In genomic region chr10:88293651-88294230, GRCh38 we compare ENCODE assay signal across 27 cellular contexts.
"Had no signal": no experiment of that assay in that cellular context is flagged by ENCODE, and none has a peak within 500 bp of the region (broad histone marks: within the 10 kb centered on the region; RNA-seq: fewer than 3 reads in every experiment).

No MANE protein-coding gene starts in this region.

- H3K36me3 ChIP-seq: esophagus squamous epithelium, prostate gland, right atrium auricular region, suprapubic skin, transverse colon, upper lobe of right lung, uterus had no signal

- DNase-seq: cortex of kidney; effector memory CD8-positive, alpha-beta T cell; erythroblast; esophagus squamous epithelium; kidney; natural killer cell; occipital lobe; stimulated activated CD4-positive, alpha-beta T cell treated with anti-CD3 and anti-CD28 coated beads, Interleukin-12 subunit alpha, Interleukin-12 subunit beta, amount 100 ng/mL, for 4 hours; stimulated activated CD4-positive, alpha-beta T cell treated with anti-CD3 and anti-CD28 coated beads, Interleukin-1b, Interleukin-23, amount 100 ng/mL, for 48 hours; stimulated activated CD4-positive, alpha-beta T cell treated with anti-CD3 and anti-CD28 coated beads, Interleukin-4, amount 100 ng/mL, for 1 hour; stimulated activated CD8-positive, alpha-beta memory T cell treated with anti-CD3 and anti-CD28 coated beads, Interleukin-4, amount 100 ng/mL, for 48 hours; stimulated activated naive CD4-positive, alpha-beta T cell; stimulated activated naive CD8-positive, alpha-beta T cell treated with anti-CD3 and anti-CD28 coated beads, Interleukin-15, amount 100 ng/mL, for 72 hours; transverse colon; upper lobe of right lung; uterus had no signal

- H3K27ac ChIP-seq: esophagus squamous epithelium, parathyroid adenoma, prostate gland, right atrium auricular region, suprapubic skin, transverse colon, upper lobe of right lung, uterus had no signal

- H3K4me1 ChIP-seq: esophagus squamous epithelium, parathyroid adenoma, prostate gland, right atrium auricular region, suprapubic skin, upper lobe of right lung, uterus had no signal

- H3K27ac Mint-ChIP-seq: effector memory CD8-positive, alpha-beta T cell; memory B cell; natural killer cell; stimulated activated naive CD8-positive, alpha-beta T cell treated with anti-CD3 and anti-CD28 coated beads, Interleukin-15, amount 100 ng/mL, for 72 hours had no signal

- ATAC-seq: effector memory CD8-positive, alpha-beta T cell; left lobe of liver; natural killer cell; sciatic nerve; stimulated activated naive CD8-positive, alpha-beta T cell treated with anti-CD3 and anti-CD28 coated beads, Interleukin-15, amount 100 ng/mL, for 72 hours; upper lobe of right lung had no signal

- H3K9me3 Mint-ChIP-seq: effector memory CD8-positive, alpha-beta T cell; memory B cell; natural killer cell; stimulated activated naive CD8-positive, alpha-beta T cell treated with anti-CD3 and anti-CD28 coated beads, Interleukin-15, amount 100 ng/mL, for 72 hours had no signal

- H3K9ac ChIP-seq: parathyroid adenoma had no signal

- H3K4me3 Mint-ChIP-seq: effector memory CD8-positive, alpha-beta T cell; memory B cell; natural killer cell; stimulated activated naive CD8-positive, alpha-beta T cell treated with anti-CD3 and anti-CD28 coated beads, Interleukin-15, amount 100 ng/mL, for 72 hours had no signal

- H3K4me1 Mint-ChIP-seq: natural killer cell had no signal

- H3K36me3 Mint-ChIP-seq: natural killer cell had no signal

- H3K4me3 ChIP-seq: esophagus squamous epithelium, lung, prostate gland, right atrium auricular region, smooth muscle cell, suprapubic skin, transverse colon, upper lobe of right lung, uterus had no signal

- H3K27me3 ChIP-seq: esophagus squamous epithelium, right atrium auricular region, suprapubic skin, transverse colon, upper lobe of right lung, uterus had no signal

- H3K4me2 ChIP-seq: smooth muscle cell had no signal

- FAIRE-seq: endometrium, frontal cortex, kidney had no signal

- H3K79me2 ChIP-seq: parathyroid adenoma had no signal

- H3K27me3 Mint-ChIP-seq: effector memory CD8-positive, alpha-beta T cell; memory B cell; stimulated activated naive CD8-positive, alpha-beta T cell treated with anti-CD3 and anti-CD28 coated beads, Interleukin-15, amount 100 ng/mL, for 72 hours had no signal

- H2AFZ ChIP-seq: parathyroid adenoma had no signal
